In the genomic region with DNA sequence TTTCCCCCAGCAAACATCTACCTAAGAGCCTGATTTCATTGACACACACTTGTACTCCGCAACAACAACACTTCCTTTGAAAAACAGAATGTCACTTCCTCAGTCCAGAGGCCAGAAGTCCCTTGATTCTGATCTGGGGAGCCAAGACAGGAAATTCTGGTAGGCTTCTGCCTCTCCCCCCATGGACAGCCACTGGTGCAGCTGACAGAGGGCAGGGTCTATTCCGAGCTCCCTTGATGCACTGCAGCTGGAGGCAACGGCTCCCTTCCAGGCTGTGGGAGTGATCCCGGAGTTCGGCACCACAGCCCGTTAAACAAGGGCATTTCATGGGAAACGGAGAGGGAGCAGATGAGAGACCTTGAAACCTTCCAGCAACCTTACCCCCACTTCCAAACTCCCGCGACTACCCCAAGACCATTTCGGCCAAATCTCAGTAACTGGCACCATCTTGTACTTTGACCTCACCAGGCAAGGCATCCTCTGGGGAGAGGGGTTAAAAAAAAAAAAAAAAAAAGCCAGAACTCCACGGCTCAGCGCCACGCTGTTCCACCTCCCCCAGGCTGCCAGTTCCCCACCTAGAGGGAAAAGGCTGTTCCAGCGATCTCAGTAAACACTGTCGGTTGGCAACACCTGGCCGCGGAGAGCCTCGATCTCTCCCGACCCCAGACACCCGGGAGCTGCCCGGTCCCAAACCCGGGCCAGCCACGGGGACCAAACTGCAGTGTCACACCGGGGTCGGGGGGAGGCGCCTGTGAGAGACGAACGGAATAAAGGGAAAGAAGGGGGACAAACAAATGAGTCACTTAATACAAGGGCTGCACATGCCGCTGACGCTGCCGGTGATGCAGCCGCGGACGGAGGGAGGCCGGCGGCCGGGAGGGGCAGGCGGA, we compare ENCODE assay signal across 8 cellular contexts. TPM values are rescaled to one million over a fixed set of nuclear protein-coding genes. Genes with fewer than 3 reads are reported as not detected.
DNase-seq lines count a peak whose midpoint lies in the region; ATAC-seq, FAIRE-seq and TF ChIP-seq lines count a peak whose summit lies in the region.

No MANE protein-coding gene starts in this region.

- TF ChIP-seq EP300 in HepG2 (IDR thresholded peaks at IDR 0.05; ENCODE audit: low read depth in 2 of 2, low read length in 2 of 2) (no peak), HepG2 (CRISPR knock-in tag; IDR thresholded peaks at IDR 0.05; ENCODE audit: borderline replicate concordance) (no peak)

- peaks cover 2% of the 10 kb centered on the region for H3K36me3 Mint-ChIP-seq in activated CD4-positive, alpha-beta T cell treated with anti-CD3 and anti-CD28 coated beads, Interleukin-2, amount 10 ng/mL, durations not matched to agents 7 days and 5 days (ENCODE audit: low read depth)

- H3K4me3 Mint-ChIP-seq in activated CD4-positive, alpha-beta T cell treated with anti-CD3 and anti-CD28 coated beads, Interleukin-2, amount 10 ng/mL, durations not matched to agents 7 days and 5 days: peak overlapping the region; percentile 95

- intact Hi-C loops in HepG2 (cut with micrococcal nuclease; ENCODE audit: unreplicated experiment): loop anchor here (1.0 to 2.0 kb wide), 4 partner anchors 106 to 213 kb away; no protein-coding TSS in a partner anchor

- CTCF ChIA-PET in activated CD4-positive, alpha-beta T cell treated with anti-CD3 and anti-CD28 coated beads, Interleukin-2, amount 10 ng/mL, durations not matched to agents 7 days and 5 days (lab: Charles Lee): interaction anchor here (0.6 to 2.1 kb wide), 18 partner anchors 11 to 245 kb away, joined by 3 to 9 read pairs (median 3); a partner anchor contains a TSS
- CTCF ChIA-PET in HepG2 (lab: Yijun Ruan, JAX; ENCODE audit: low intra/inter-chr PET ratio, low total read pairs): interaction anchor here (1.9 kb wide), 1 partner anchor 148 kb away, joined by 10 read pairs; no protein-coding TSS in a partner anchor

- H3K79me2 ChIP-seq in HepG2 (ENCODE audit: insufficient read depth, low read length): peaks cover 26% of the 10 kb centered on the region

- in situ Hi-C loops in HepG2 (cut with HindIII; ENCODE audit: extremely low pct_ligation_motif_present, low pct_unique_long_range_greater_than_20kb): loop anchor here (5.0 kb wide), 1 partner anchor 189 kb away; no protein-coding TSS in a partner anchor

- peak overlapping the region; percentile 91 for H3K4me2 ChIP-seq in HepG2 (ENCODE audit: low read depth, low read length)

- POLR2A ChIA-PET in activated CD4-positive, alpha-beta T cell treated with anti-CD3 and anti-CD28 coated beads, Interleukin-2, amount 10 ng/mL, durations not matched to agents 7 days and 5 days (lab: Charles Lee): interaction anchor here (0.6 kb wide), 2 partner anchors 77 to 131 kb away, joined by 4 read pairs; no protein-coding TSS in a partner anchor
- POLR2A ChIA-PET in HepG2 (lab: Yijun Ruan, JAX): interaction anchor here (0.7 to 1.4 kb wide), 8 partner anchors 17 to 188 kb away, joined by 3 to 4 read pairs (median 4); a partner anchor contains a TSS

- FAIRE-seq in HepG2 (lab: Jason Lieb, UNC): peak; percentile 75

- H3K9me3 Mint-ChIP-seq in activated CD4-positive, alpha-beta T cell treated with anti-CD3 and anti-CD28 coated beads, Interleukin-2, amount 10 ng/mL, durations not matched to agents 7 days and 5 days: no peaks in the 10 kb centered on the region

- peak overlapping the region; percentile 84 for H3K27ac ChIP-seq in HepG2 (ENCODE audit: extremely low read length, insufficient read depth, low read length)

- peaks cover 19% of the 10 kb centered on the region for H3K27me3 Mint-ChIP-seq in activated CD4-positive, alpha-beta T cell treated with anti-CD3 and anti-CD28 coated beads, Interleukin-2, amount 10 ng/mL, durations not matched to agents 7 days and 5 days

- peak overlapping the region; percentile 80 for H3K9ac ChIP-seq in HepG2 (ENCODE audit: insufficient read depth, low read depth, low read length)

- peak; percentile 42; the same call in 1 of the 2 replicates for TF ChIP-seq RAD21 in HepG2 (CRISPR knock-in tag; IDR thresholded peaks at IDR 0.05)

- peaks cover 41% of the 10 kb centered on the region for H3K4me1 ChIP-seq in HepG2 (ENCODE audit: insufficient read depth, low read length)

- H3K27ac Mint-ChIP-seq in activated CD4-positive, alpha-beta T cell treated with anti-CD3 and anti-CD28 coated beads, Interleukin-2, amount 10 ng/mL, durations not matched to agents 7 days and 5 days: peak overlapping the region; percentile 85

- H3K36me3 ChIP-seq in HepG2 (replicated peaks in 1 of 2; ENCODE audit: control insufficient read depth in 1 of 2, insufficient read depth in 2 of 2, low read length in 2 of 2): no peaks in the 10 kb centered on the region

- no peaks in the 10 kb centered on the region for H3K27me3 ChIP-seq in HepG2 (ENCODE audit: control insufficient read depth in 1 of 2, insufficient read depth in 2 of 2, low read length in 2 of 2)

- peak; percentile 87 for DNase-seq in AG20443 (ENCODE audit: low spot score)
- DNase-seq in NCI-H524 treated with DMSO at 0.1 percent for 48 hours (lab: John Stamatoyannopoulos, UW): peak; percentile 31
- DNase-seq in activated CD4-positive, alpha-beta T cell treated with anti-CD3 and anti-CD28 coated beads, Interleukin-2, amount 10 ng/mL, durations not matched to agents 7 days and 5 days: peak; percentile 80
- DNase-seq in dedifferentiated amniotic fluid mesenchymal stem cell (ENCODE audit: extremely low spot score): peak; percentile 81
- DNase-seq in HepG2 (ENCODE audit: low spot score): peak; percentile 83
- DNase-seq in stimulated activated CD4-positive, alpha-beta T cell treated with anti-CD3 and anti-CD28 coated beads, Interleukin-2, amount 100 ng/mL, for 48 hours: peak; percentile 55 to 61

- peak; percentile 72 for TF ChIP-seq CTCF in HepG2 (CRISPR knock-in tag; IDR thresholded peaks at IDR 0.05)

- 2% methylated on average over 36 of the region's 38 CpGs for WGBS in HepG2 (ENCODE audit: low lambda C conversion rate)

- ATAC-seq in GM19324 (IDR thresholded peaks at IDR 0.05; ENCODE audit: low FRiP score, unreplicated experiment) (peak; percentile 46), HG03457 (IDR thresholded peaks at IDR 0.05; ENCODE audit: unreplicated experiment) (peak; percentile 34), HepG2 (peak; percentile 83)

- H3K4me3 ChIP-seq in HepG2 (replicated peaks in 1 of 3; ENCODE audit: insufficient read depth in 1 of 3, low read depth in 2 of 3, low read length in 3 of 3): peak overlapping the region; percentile 62 to 81 (median 78)

- no peaks in the 10 kb centered on the region for H4K20me1 ChIP-seq in HepG2 (ENCODE audit: insufficient read depth, low read length)

- H2AFZ ChIP-seq in HepG2 (ENCODE audit: low read length): no peak overlapping the region

- peak; percentile 39 to 64; a peak in 3 of 4 replicates for TF ChIP-seq POLR2A in HepG2 (IDR thresholded peaks at IDR 0.05; ENCODE audit: insufficient read depth in 1 of 2, low read depth in 2 of 2, low read length in 2 of 2)

- BruUV-seq in HepG2 (replicated peaks; lab: Mats Ljungman, UMichigan): TSS peak; percentile 52

- H3K9me3 ChIP-seq in HepG2 (ENCODE audit: low read length): no peaks in the 10 kb centered on the region

- peaks cover 54% of the 10 kb centered on the region for H3K4me1 Mint-ChIP-seq in activated CD4-positive, alpha-beta T cell treated with anti-CD3 and anti-CD28 coated beads, Interleukin-2, amount 10 ng/mL, durations not matched to agents 7 days and 5 days

TF ChIP-seq in HepG2, 621 proteins besides CTCF, POLR2A, EP300 and RAD21 (continues in another document):
- TF ChIP-seq ZSCAN30 (CRISPR knock-in tag; IDR thresholded peaks at IDR 0.05) (no peak), SP4 (CRISPR knock-in tag; IDR thresholded peaks at IDR 0.05) (no peak; the same call in 1 of the 2 replicates), ZNF614 (CRISPR knock-in tag; IDR thresholded peaks at IDR 0.05; ENCODE audit: borderline replicate concordance) (no peak; the same call in 1 of the 2 replicates), RARG (CRISPR knock-in tag; IDR thresholded peaks at IDR 0.05; ENCODE audit: low read depth) (no peak), NFKBIZ (CRISPR knock-in tag; IDR thresholded peaks at IDR 0.05) (no peak), ATM (IDR thresholded peaks at IDR 0.05; ENCODE audit: borderline replicate concordance) (no peak), ZNF570 (CRISPR knock-in tag; IDR thresholded peaks at IDR 0.05; ENCODE audit: borderline replicate concordance) (no peak), ZSCAN20 (CRISPR knock-in tag; IDR thresholded peaks at IDR 0.05; ENCODE audit: borderline replicate concordance) (no peak), ZNF30 (CRISPR knock-in tag; IDR thresholded peaks at IDR 0.05) (no peak), SMAD1 (CRISPR knock-in tag; IDR thresholded peaks at IDR 0.05; ENCODE audit: borderline replicate concordance, low read depth) (no peak), THYN1 (CRISPR knock-in tag; IDR thresholded peaks at IDR 0.05; ENCODE audit: borderline replicate concordance, low read depth) (no peak), HNF4A (CRISPR knock-in tag; IDR thresholded peaks at IDR 0.05) (peak; percentile 47)

RNA-seq across cellular contexts. Expression of a gene that starts 1.1 kb away (rescaled TPM):
- total RNA-seq in activated CD4-positive, alpha-beta T cell treated with anti-CD3 and anti-CD28 coated beads, Interleukin-2, amount 10 ng/mL, durations not matched to agents 7 days and 5 days: 10 to 100 TPM; 15.9 to 16.6 TPM
- total RNA-seq in HepG2 (2016; rRNA removed; fragmentation: Illumina TruSeq; extraction: Trizol): 3.2 and 4.1 TPM in 2 replicates
- total RNA-seq in HepG2 (2016; cell fraction: cytosol; rRNA removed; fragmentation: Illumina TruSeq; extraction: Trizol; ENCODE audit: low read depth): 0.35 and 0.40 TPM in 2 replicates
- 2.7 and 3.2 TPM in 2 replicates for total RNA-seq in HepG2 (2016; cell fraction: insoluble cytoplasmic fraction; rRNA removed; fragmentation: Illumina TruSeq; extraction: Trizol)
- 1.6 and 1.7 TPM in 2 replicates for total RNA-seq in HepG2 (2016; cell fraction: membrane; rRNA removed; fragmentation: Illumina TruSeq; extraction: Trizol)
- 3.4 and 4.6 TPM in 2 replicates for total RNA-seq in HepG2 (2016; cell fraction: nucleus; rRNA removed; fragmentation: Illumina TruSeq; extraction: Trizol)
- polyA plus RNA-seq in HepG2 (2011; rRNA removed): 7.9 and 8.6 TPM in 2 replicates
- 4.7 and 5.6 TPM in 2 replicates for polyA plus RNA-seq in HepG2 (2011; cell fraction: cytosol; rRNA removed)
- 11.5 and 11.7 TPM in 2 replicates for polyA plus RNA-seq in HepG2 (2011; cell fraction: nucleus; rRNA removed)
- 9.4 and 12.0 TPM in 2 replicates for polyA plus RNA-seq in HepG2 (2012)
- polyA plus RNA-seq in HepG2 (2016; cell fraction: cytosol; fragmentation: Illumina TruSeq; extraction: Trizol; ENCODE audit: low read depth): 0.11 and 0.16 TPM in 2 replicates
- 2.2 TPM in 2 replicates for polyA plus RNA-seq in HepG2 (2016; cell fraction: insoluble cytoplasmic fraction; fragmentation: Illumina TruSeq; extraction: Trizol; ENCODE audit: low read depth)
- 0.73 and 0.90 TPM in 2 replicates for polyA plus RNA-seq in HepG2 (2016; cell fraction: membrane; fragmentation: Illumina TruSeq; extraction: Trizol; ENCODE audit: low read depth)
- 3.2 and 4.9 TPM in 2 replicates for polyA plus RNA-seq in HepG2 (2016; cell fraction: nucleus; fragmentation: Illumina TruSeq; extraction: Trizol; ENCODE audit: insufficient read depth, low read depth)
- 10.0 and 14.5 TPM in 2 replicates for polyA minus RNA-seq in HepG2 (2011; rRNA and poly(A)+ RNA removed; ENCODE audit: low replicate concordance)
- polyA minus RNA-seq in HepG2 (2011; cell fraction: cytosol; rRNA and poly(A)+ RNA removed): 5.8 and 6.6 TPM in 2 replicates
- polyA minus RNA-seq in HepG2 (2011; cell fraction: nucleus; rRNA and poly(A)+ RNA removed): 11.7 and 15.5 TPM in 2 replicates

Comparison
In these comparisons a context has a peak if more than half of its experiments do, and no peak if none do; other contexts are left out.
1. Peak in every context shown above with its lines: DNase-seq, ATAC-seq, H3K4me3 ChIP-seq and H3K27ac ChIP-seq.
2. DNase-seq: peak in every context shown above with its lines; median percentile 87 in AG20443; 83 in HepG2; 81 in dedifferentiated amniotic fluid mesenchymal stem cell; 80 in activated CD4-positive, alpha-beta T cell treated with anti-CD3 and anti-CD28 coated beads, Interleukin-2, amount 10 ng/mL, durations not matched to agents 7 days and 5 days; 58 in stimulated activated CD4-positive, alpha-beta T cell treated with anti-CD3 and anti-CD28 coated beads, Interleukin-2, amount 100 ng/mL, for 48 hours; 31 in NCI-H524 treated with DMSO at 0.1 percent for 48 hours.